Comparison of ENCODE assay signal across 8 cellular contexts in the genomic region with DNA sequence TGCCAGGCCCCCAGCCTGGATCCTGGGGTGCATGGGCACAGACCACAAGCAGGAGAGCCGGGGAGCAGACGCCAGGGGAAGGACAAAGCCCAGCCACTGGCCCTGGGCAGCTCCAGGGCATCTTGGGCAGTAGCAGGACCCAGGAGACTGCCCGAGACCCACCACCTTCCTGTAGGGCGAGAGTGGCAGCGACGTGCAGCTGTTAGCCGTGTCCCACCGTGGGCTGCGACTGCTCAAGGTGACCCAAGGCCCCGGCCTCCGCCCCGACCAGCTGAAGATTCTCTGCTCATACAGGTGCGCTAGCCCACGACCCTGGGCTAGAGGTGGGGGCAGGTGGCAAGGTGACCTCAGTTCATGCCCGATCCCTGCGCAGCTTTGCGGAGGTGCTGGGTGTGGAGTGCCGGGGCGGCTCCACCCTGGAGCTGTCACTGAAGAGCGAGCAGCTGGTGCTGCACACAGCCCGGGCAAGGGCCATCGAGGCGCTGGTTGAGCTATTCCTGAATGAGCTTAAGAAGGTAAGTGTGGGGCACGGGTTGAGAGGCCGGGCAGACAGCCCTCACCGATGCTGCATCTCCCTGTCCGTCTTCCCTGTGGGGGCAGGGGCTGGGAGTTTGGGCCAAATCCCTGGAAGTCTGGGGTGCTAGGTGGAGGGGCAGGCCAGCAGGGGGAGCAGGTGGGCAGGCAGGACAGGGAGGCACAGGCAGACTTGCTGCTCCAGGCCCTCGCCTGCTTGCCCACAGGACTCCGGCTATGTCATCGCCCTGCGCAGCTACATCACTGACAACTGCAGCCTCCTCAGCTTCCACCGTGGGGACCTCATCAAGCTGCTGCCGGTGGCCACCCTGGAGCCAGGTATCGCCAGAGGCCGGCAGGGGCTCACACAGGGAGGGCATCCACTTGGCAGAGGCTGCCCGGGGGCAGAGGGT. TPM values are rescaled to one million over a fixed set of nuclear protein-coding genes. Genes with fewer than 3 reads are reported as not detected.
DNase-seq lines count a peak whose midpoint lies in the region; ATAC-seq and TF ChIP-seq lines count a peak whose summit lies in the region.

No MANE protein-coding gene starts in this region.

- peaks cover 0 to 92% (median 62%) of the 10 kb centered on the region in 9 donors for H3K36me3 ChIP-seq in heart left ventricle
- H3K36me3 ChIP-seq in naive thymus-derived CD4-positive, alpha-beta T cell (ENCODE audit: control insufficient read depth in 2 of 3, insufficient read depth in 3 of 3, low read length in 3 of 3), result peaks cover 0 to 63% (median 0%) of the 10 kb centered on the region in 3 experiments

- in situ Hi-C loops in astrocyte of the spinal cord (cut with HindIII; ENCODE audit: low sequenced_read_pairs), result no loop called here

- peak in 1 of 5 donors; percentile 67 for DNase-seq in heart left ventricle
- DNase-seq in cardiac septum (ENCODE audit: low spot score), result no peak
- peak; percentile 4 for DNase-seq in NCI-H1092 treated with DMSO at 0.1 percent for 48 hours (lab: John Stamatoyannopoulos, UW)
- peak; percentile 29 for DNase-seq in astrocyte of the spinal cord (ENCODE audit: low read depth, low spot score)
- peak in 1 of 9 donors; percentile 10 for DNase-seq in naive thymus-derived CD4-positive, alpha-beta T cell
- DNase-seq in CD1c-positive myeloid dendritic cell (ENCODE audit: extremely low spot score), result no peak
- no peak for DNase-seq in DMS114 treated with DMSO at 0.1 percent for 48 hours (lab: John Stamatoyannopoulos, UW; ENCODE audit: unreplicated experiment)
- DNase-seq in NCI-H1930 (lab: John Stamatoyannopoulos, UW), result no peak

- H3K4me3 ChIP-seq in heart left ventricle (no peak overlapping the region), astrocyte of the spinal cord (ENCODE audit: low read depth, low read length) (no peak overlapping the region)
- H3K4me3 ChIP-seq in naive thymus-derived CD4-positive, alpha-beta T cell (ENCODE audit: low read length), result no peak overlapping the region

- no peaks in the 10 kb centered on the region for H3K27me3 ChIP-seq in heart left ventricle
- H3K27me3 ChIP-seq in naive thymus-derived CD4-positive, alpha-beta T cell (ENCODE audit: control insufficient read depth in 2 of 2, insufficient read depth in 2 of 2, low read length in 2 of 2), result no peaks in the 10 kb centered on the region

- H3K4me3 Mint-ChIP-seq in naive thymus-derived CD4-positive, alpha-beta T cell, result no peak overlapping the region

- no peaks in the 10 kb centered on the region for H3K4me1 ChIP-seq in heart left ventricle
- no peaks in the 10 kb centered on the region for H3K4me1 ChIP-seq in naive thymus-derived CD4-positive, alpha-beta T cell (ENCODE audit: control insufficient read depth in 2 of 2, insufficient read depth in 2 of 2, low read length in 2 of 2)

- intact Hi-C loops in heart left ventricle (cut with DNase I), result no loop called here
- intact Hi-C loops in cardiac septum (cut with DNase I), result no loop called here
- intact Hi-C loops in naive thymus-derived CD4-positive, alpha-beta T cell (cut with micrococcal nuclease), result no loop called here

- ATAC-seq in heart left ventricle, result peak in 2 of 4 donors; percentile 16 to 27
- ATAC-seq in naive thymus-derived CD4-positive, alpha-beta T cell, result peak; percentile 17

- CTCF ChIA-PET in naive thymus-derived CD4-positive, alpha-beta T cell (lab: Charles Lee), result interaction anchor here (0.6 to 1.6 kb wide), 3 partner anchors 118 to 1459 kb away, joined by 3 to 4 read pairs (median 3); no protein-coding TSS in a partner anchor

- peaks cover 0 to 5% (median 0%) of the 10 kb centered on the region in 7 donors for H3K4me1 Mint-ChIP-seq in naive thymus-derived CD4-positive, alpha-beta T cell

- TF ChIP-seq POLR2A in heart left ventricle (IDR thresholded peaks at IDR 0.05), result no peak

- no peaks in the 10 kb centered on the region for H3K27me3 Mint-ChIP-seq in naive thymus-derived CD4-positive, alpha-beta T cell

- peaks cover 0 to 5% (median 0%) of the 10 kb centered on the region in 5 donors for H3K36me3 Mint-ChIP-seq in naive thymus-derived CD4-positive, alpha-beta T cell

- no peak overlapping the region for H3K27ac ChIP-seq in heart left ventricle
- H3K27ac ChIP-seq in naive thymus-derived CD4-positive, alpha-beta T cell (ENCODE audit: low read depth, low read length), result no peak overlapping the region

- TF ChIP-seq CTCF in heart left ventricle (IDR thresholded peaks at IDR 0.05), result peak in 10 of 12 donors; percentile 10 to 47 (median 34)
- TF ChIP-seq CTCF in astrocyte of the spinal cord (IDR thresholded peaks at IDR 0.05; ENCODE audit: low read depth, low read length), result peak; percentile 63

- no peaks in the 10 kb centered on the region for H3K9me3 Mint-ChIP-seq in naive thymus-derived CD4-positive, alpha-beta T cell

- H3K9me3 ChIP-seq in heart left ventricle, result no peaks in the 10 kb centered on the region
- no peaks in the 10 kb centered on the region for H3K9me3 ChIP-seq in naive thymus-derived CD4-positive, alpha-beta T cell (ENCODE audit: control insufficient read depth in 2 of 3, low read length in 3 of 3)

- WGBS in heart left ventricle, 4 donors, result 80 to 89% (median 84%) methylated on average over 9 to 36 of the region's 36 CpGs

- H3K27ac Mint-ChIP-seq in naive thymus-derived CD4-positive, alpha-beta T cell, result peak overlapping the region in 1 of 9 donors; percentile 51

- POLR2A ChIA-PET in naive thymus-derived CD4-positive, alpha-beta T cell (lab: Charles Lee), result interaction anchor here (0.7 kb wide), 1 partner anchor 330 kb away, joined by 3 read pairs; no protein-coding TSS in a partner anchor

RNA-seq across cellular contexts. Expression of gene SMIM5, which starts 13.5 kb away (rescaled TPM):
- 10 to 100 TPM in 2 of 9 donors, 1 to 10 TPM in 7; 1.8 to 18.2 (median 6.8) TPM for total RNA-seq in heart left ventricle
- 10 to 100 TPM in 1 of 2 donors, 1 to 10 TPM in 1; 3.7 to 17.7 TPM for polyA plus RNA-seq in heart left ventricle
- 1.7 TPM for total RNA-seq in cardiac septum
- 1 to 10 TPM in 2 of 5 experiments, under 1 TPM in 3; 0.43 to 2.4 (median 0.84) TPM for total RNA-seq in naive thymus-derived CD4-positive, alpha-beta T cell
- polyA plus RNA-seq in naive thymus-derived CD4-positive, alpha-beta T cell, result under 1 TPM; 0.06 to 0.22 TPM

RNA-seq across cellular contexts. Expression of gene MYO15B, which starts 32.2 kb away (rescaled TPM):
- total RNA-seq in heart left ventricle (10 to 100 TPM; 14.0 to 76.4 (median 42.9) TPM), cardiac septum (62.8 TPM)
- 10 to 100 TPM; 23.5 to 72.0 TPM for polyA plus RNA-seq in heart left ventricle
- total RNA-seq in naive thymus-derived CD4-positive, alpha-beta T cell, result 100 to 1,000 TPM in 4 of 5 experiments, 10 to 100 TPM in 1; 72.2 to 461 (median 304) TPM
- polyA plus RNA-seq in naive thymus-derived CD4-positive, alpha-beta T cell, result 1 to 10 TPM; 1.2 to 2.3 TPM

RNA-seq across cellular contexts. Expression of gene RECQL5, which starts 47.2 kb away (rescaled TPM):
- total RNA-seq in heart left ventricle, result 10 to 100 TPM in 5 of 9 donors, 1 to 10 TPM in 4; 6.0 to 15.9 (median 10.2) TPM
- 10 to 100 TPM in 1 of 2 donors, 1 to 10 TPM in 1; 7.8 to 13.3 TPM for polyA plus RNA-seq in heart left ventricle
- 11.3 TPM for total RNA-seq in cardiac septum
- total RNA-seq in naive thymus-derived CD4-positive, alpha-beta T cell, result 10 to 100 TPM; 38.7 to 76.5 (median 49.2) TPM
- polyA plus RNA-seq in naive thymus-derived CD4-positive, alpha-beta T cell, result 10 to 100 TPM; 12.4 to 25.9 TPM

RNA-seq across cellular contexts. Expression of gene SAP30BP, which starts 47.4 kb away (rescaled TPM):
- total RNA-seq in heart left ventricle, result 10 to 100 TPM; 40.9 to 67.8 (median 54.4) TPM
- polyA plus RNA-seq in heart left ventricle, result 100 to 1,000 TPM in 1 of 2 donors, 10 to 100 TPM in 1; 59.9 to 121 TPM
- 47.2 TPM for total RNA-seq in cardiac septum
- 100 to 1,000 TPM in 4 of 5 experiments, 10 to 100 TPM in 1; 97.6 to 198 (median 116) TPM for total RNA-seq in naive thymus-derived CD4-positive, alpha-beta T cell
- polyA plus RNA-seq in naive thymus-derived CD4-positive, alpha-beta T cell, result 10 to 100 TPM; 69.5 to 76.1 TPM

Comparison
In these comparisons a context has a peak if more than half of its experiments do, and no peak if none do; other contexts are left out.
1. DNase-seq: peak in NCI-H1092 treated with DMSO at 0.1 percent for 48 hours (single experiment) and astrocyte of the spinal cord (single experiment); none in cardiac septum (single experiment), CD1c-positive myeloid dendritic cell (single experiment), DMS114 treated with DMSO at 0.1 percent for 48 hours (single experiment) and NCI-H1930 (0 of 2).